ENCODE assay signal across 8 cellular contexts in genomic region chr17:2402517-2402916, GRCh38. TPM values are rescaled to one million over a fixed set of nuclear protein-coding genes. Genes with fewer than 3 reads are reported as not detected.
A peak's percentile ranks its signal among the peaks of the same experiment; 100 is the strongest.
DNase-seq lines count a peak whose midpoint lies in the region; ATAC-seq and TF ChIP-seq lines count a peak whose summit lies in the region.

No MANE protein-coding gene starts in this region.

- peak overlapping the region; percentile 10 to 99 (median 89) for H3K4me3 ChIP-seq in heart right ventricle
- peak overlapping the region; percentile 99 for H3K4me3 ChIP-seq in breast epithelium
- H3K4me3 ChIP-seq in mesodermal cell (ENCODE audit: extremely low read depth, insufficient read depth, low read length, poor library complexity, severe bottlenecking), result peak overlapping the region; percentile 87
- H3K4me3 ChIP-seq in aorta (ENCODE audit: low read length in 2 of 2), result peak overlapping the region; percentile 41 to 65

- H3K36me3 ChIP-seq in heart right ventricle (no peaks in the 10 kb centered on the region), breast epithelium (no peaks in the 10 kb centered on the region), mesodermal cell (ENCODE audit: control insufficient read depth, insufficient read depth, low read length) (no peaks in the 10 kb centered on the region), aorta (ENCODE audit: control insufficient read depth in 1 of 2, insufficient read depth in 2 of 2, low read length in 1 of 2) (no peaks in the 10 kb centered on the region)

- H3K4me1 ChIP-seq in heart right ventricle (peaks cover 26 to 70% (median 66%) of the 10 kb centered on the region in 9 donors), breast epithelium (peaks cover 16 to 35% of the 10 kb centered on the region in 2 donors), mesodermal cell (ENCODE audit: control insufficient read depth, insufficient read depth, low read length, poor library complexity, severe bottlenecking) (peaks cover 50% of the 10 kb centered on the region), aorta (ENCODE audit: control insufficient read depth in 1 of 2, insufficient read depth in 2 of 2, low read length in 2 of 2) (no peaks in the 10 kb centered on the region)

- intact Hi-C loops in heart right ventricle (cut with DNase I), result loop anchor here in 1 of 10 donors (10.0 kb wide), 1 partner anchor 338 kb away; no protein-coding TSS in a partner anchor
- intact Hi-C loops in left cardiac atrium (cut with DNase I), result no loop called here
- intact Hi-C loops in breast epithelium (cut with DNase I; ENCODE audit: low total_unique reads), result no loop called here
- intact Hi-C loops in aorta (cut with DNase I), result no loop called here

- H3K27me3 ChIP-seq in heart right ventricle (no peaks in the 10 kb centered on the region), breast epithelium (no peaks in the 10 kb centered on the region), aorta (ENCODE audit: control insufficient read depth in 1 of 2, insufficient read depth in 2 of 2, low read length in 1 of 2) (no peaks in the 10 kb centered on the region)

- TF ChIP-seq POLR2A in breast epithelium (IDR thresholded peaks at IDR 0.05), result no peak

- TF ChIP-seq CTCF in heart right ventricle (IDR thresholded peaks at IDR 0.05) (no peak), breast epithelium (IDR thresholded peaks at IDR 0.05) (no peak)

- H3K27ac ChIP-seq in heart right ventricle, result peak overlapping the region; percentile 92 to 100 (median 98)
- peak overlapping the region; percentile 99 for H3K27ac ChIP-seq in breast epithelium
- H3K27ac ChIP-seq in mesodermal cell (ENCODE audit: low read depth, low read length, severe bottlenecking), result no peak overlapping the region
- H3K27ac ChIP-seq in aorta (ENCODE audit: low read depth in 1 of 2, low read length in 2 of 2), result peak overlapping the region in 1 of 2 donors; percentile 87

- 18 to 25% methylated on average over 15 of the region's 15 CpGs for WGBS in heart right ventricle, 2 donors
- 33 to 34% methylated on average over 13 of the region's 15 CpGs for WGBS in mesodermal cell (ENCODE audit: insufficient coverage in 2 of 2), 2 experiments
- WGBS in aorta, 2 donors, result 1 to 4% methylated on average over 15 of the region's 15 CpGs

- no peak for DNase-seq in heart right ventricle
- DNase-seq in left cardiac atrium, result no peak
- peak in 1 of 2 donors; percentile 51 for DNase-seq in breast epithelium (ENCODE audit: low spot score in 2 of 2)
- DNase-seq in aorta, result peak in 1 of 2 donors; percentile 59
- DNase-seq in T-helper 9 cell, result no peak

- ATAC-seq in heart right ventricle (no peak), left cardiac atrium (no peak), aorta (ENCODE audit: low FRiP score) (no peak), GM21360 (IDR thresholded peaks at IDR 0.05; ENCODE audit: unreplicated experiment) (no peak), GM18868 (IDR thresholded peaks at IDR 0.05; ENCODE audit: unreplicated experiment) (no peak)

- H3K9me3 ChIP-seq in heart right ventricle, result no peaks in the 10 kb centered on the region
- no peaks in the 10 kb centered on the region for H3K9me3 ChIP-seq in breast epithelium
- no peaks in the 10 kb centered on the region for H3K9me3 ChIP-seq in mesodermal cell (ENCODE audit: control insufficient read depth, low read length)
- no peaks in the 10 kb centered on the region for H3K9me3 ChIP-seq in aorta (ENCODE audit: control insufficient read depth, low read length)

RNA-seq across cellular contexts. Expression of gene MNT, which starts 1.7 kb away (rescaled TPM):
- total RNA-seq in heart right ventricle (10 to 100 TPM in 6 of 10 donors, 1 to 10 TPM in 4; 6.9 to 14.1 (median 11.0) TPM), left cardiac atrium (10 to 100 TPM; 11.2 to 12.7 TPM), breast epithelium (10 to 100 TPM in 1 of 3 donors, 1 to 10 TPM in 2; 7.7 to 10.2 (median 8.8) TPM), aorta (10 to 100 TPM; 28.3 to 35.7 TPM)
- polyA plus RNA-seq in heart right ventricle (10 to 100 TPM in 1 of 2 donors, 1 to 10 TPM in 1; 5.0 to 11.6 TPM), aorta (1 to 10 TPM; 8.3 to 9.0 TPM)
- 15.3 TPM for polyA plus RNA-seq in mesodermal cell (2013, experiment 1 of 2)
- polyA plus RNA-seq in mesodermal cell (2013, experiment 2 of 2), result 12.7 TPM
